11 cellular contexts compared by ENCODE assay signal in genomic region chr14:50039120-50039517, GRCh38.
DNase-seq lines count a peak whose midpoint lies in the region; ATAC-seq and TF ChIP-seq lines count a peak whose summit lies in the region.
"Had no signal": no experiment of that assay in that cellular context is flagged by ENCODE, and none has a peak within 500 bp of the region (broad histone marks: within the 10 kb centered on the region; RNA-seq: fewer than 3 reads in every experiment).

No MANE protein-coding gene starts in this region.

- peaks cover 11 to 40% (median 30%) of the 10 kb centered on the region in 5 donors for H3K4me1 ChIP-seq in subcutaneous abdominal adipose tissue (ENCODE audit: control insufficient read depth in 5 of 5, insufficient read depth in 5 of 5, low read length in 5 of 5)

- DNase-seq in activated CD8-positive, alpha-beta memory T cell treated with anti-CD3 and anti-CD28 coated beads, Interleukin-2, amount 10 ng/mL, durations not matched to agents 7 days and 5 days, result no peak
- DNase-seq in activated CD8-positive, alpha-beta memory T cell treated with anti-CD3 and anti-CD28 coated beads for 24 hours, result no peak
- DNase-seq in activated CD8-positive, alpha-beta T cell treated with anti-CD3 and anti-CD28 coated beads for 36 hours, result no peak
- no peak for DNase-seq in immature natural killer cell
- DNase-seq in activated gamma-delta T cell treated with Interleukin-2 at 50 U/mL for 16 hours, result no peak
- DNase-seq in activated effector memory CD4-positive, alpha-beta T cell treated with anti-CD3 and anti-CD28 coated beads, Interleukin-2, amount 50 U/mL, for 16 hours, result no peak
- DNase-seq: activated gamma-delta T cell, NCI-H2171 treated with DMSO at 0.1 percent for 48 hours, pancreas had no signal

- POLR2A ChIA-PET in activated CD8-positive, alpha-beta T cell treated with anti-CD3 and anti-CD28 coated beads for 36 hours (lab: Charles Lee), result interaction anchor here (0.8 to 7.4 kb wide), 34 partner anchors 8 to 187 kb away, joined by 3 to 111 read pairs (median 6); partner anchors contain the start of genes ARF6 and NEMF

- CTCF ChIA-PET in activated CD8-positive, alpha-beta memory T cell treated with anti-CD3 and anti-CD28 coated beads, Interleukin-2, amount 10 ng/mL, durations not matched to agents 7 days and 5 days (lab: Charles Lee), result interaction anchor here (1.1 to 5.9 kb wide), 12 partner anchors 10 to 188 kb away, joined by 3 to 50 read pairs (median 8); no protein-coding TSS in a partner anchor
- CTCF ChIA-PET in activated CD8-positive, alpha-beta T cell treated with anti-CD3 and anti-CD28 coated beads for 36 hours (lab: Charles Lee), result interaction anchor here (0.6 to 2.6 kb wide), 21 partner anchors 10 to 181 kb away, joined by 3 to 19 read pairs (median 5); no protein-coding TSS in a partner anchor

- H3K9ac ChIP-seq in subcutaneous abdominal adipose tissue (ENCODE audit: low read length in 5 of 5), result no peak overlapping the region

- peaks cover 50% of the 10 kb centered on the region for H3K36me3 Mint-ChIP-seq in activated CD8-positive, alpha-beta memory T cell treated with anti-CD3 and anti-CD28 coated beads, Interleukin-2, amount 10 ng/mL, durations not matched to agents 7 days and 5 days
- peaks cover 30% of the 10 kb centered on the region for H3K36me3 Mint-ChIP-seq in activated CD8-positive, alpha-beta T cell treated with anti-CD3 and anti-CD28 coated beads for 36 hours (ENCODE audit: low read depth)
- peaks cover 15 to 25% (median 22%) of the 10 kb centered on the region in 3 donors for H3K36me3 Mint-ChIP-seq in immature natural killer cell

- H3K27me3 ChIP-seq in subcutaneous abdominal adipose tissue (ENCODE audit: control insufficient read depth in 5 of 5, insufficient read depth in 4 of 5, low read length in 5 of 5), result no peaks in the 10 kb centered on the region
- H3K27me3 ChIP-seq: pancreas had no signal

- no peak for TF ChIP-seq CTCF in activated CD8-positive, alpha-beta T cell treated with anti-CD3 and anti-CD28 coated beads for 36 hours (IDR thresholded peaks at IDR 0.05)

- no peaks in the 10 kb centered on the region for H3K9me3 ChIP-seq in subcutaneous abdominal adipose tissue (ENCODE audit: control insufficient read depth in 5 of 5, low read length in 5 of 5)
- H3K9me3 ChIP-seq: pancreas had no signal

- H3K4me3 ChIP-seq in subcutaneous abdominal adipose tissue (ENCODE audit: low read depth in 1 of 5, low read length in 5 of 5), result no peak overlapping the region
- H3K4me3 ChIP-seq: pancreas had no signal

- H3K27me3 Mint-ChIP-seq in activated CD8-positive, alpha-beta memory T cell treated with anti-CD3 and anti-CD28 coated beads, Interleukin-2, amount 10 ng/mL, durations not matched to agents 7 days and 5 days, result no peaks in the 10 kb centered on the region
- no peaks in the 10 kb centered on the region for H3K27me3 Mint-ChIP-seq in activated CD8-positive, alpha-beta T cell treated with anti-CD3 and anti-CD28 coated beads for 36 hours
- peaks cover 0 to 4% (median 0%) of the 10 kb centered on the region in 3 donors for H3K27me3 Mint-ChIP-seq in immature natural killer cell (ENCODE audit: low read depth in 3 of 3)

- peaks cover 78% of the 10 kb centered on the region for H3K4me1 Mint-ChIP-seq in activated CD8-positive, alpha-beta memory T cell treated with anti-CD3 and anti-CD28 coated beads, Interleukin-2, amount 10 ng/mL, durations not matched to agents 7 days and 5 days
- H3K4me1 Mint-ChIP-seq in activated CD8-positive, alpha-beta T cell treated with anti-CD3 and anti-CD28 coated beads for 36 hours (ENCODE audit: low read depth), result peaks cover 63% of the 10 kb centered on the region
- peaks cover 63 to 70% of the 10 kb centered on the region in 2 donors for H3K4me1 Mint-ChIP-seq in immature natural killer cell

- peak overlapping the region; percentile 98 for H3K27ac Mint-ChIP-seq in activated CD8-positive, alpha-beta memory T cell treated with anti-CD3 and anti-CD28 coated beads, Interleukin-2, amount 10 ng/mL, durations not matched to agents 7 days and 5 days
- peak overlapping the region; percentile 97 for H3K27ac Mint-ChIP-seq in activated CD8-positive, alpha-beta T cell treated with anti-CD3 and anti-CD28 coated beads for 36 hours
- peak overlapping the region; percentile 86 to 99 (median 98) for H3K27ac Mint-ChIP-seq in immature natural killer cell

- peak overlapping the region; percentile 42 for H3K27ac ChIP-seq in subcutaneous abdominal adipose tissue (ENCODE audit: low read depth, low read length)

- no peak for ATAC-seq in activated CD8-positive, alpha-beta memory T cell treated with anti-CD3 and anti-CD28 coated beads, Interleukin-2, amount 10 ng/mL, durations not matched to agents 7 days and 5 days
- ATAC-seq in activated CD8-positive, alpha-beta T cell treated with anti-CD3 and anti-CD28 coated beads for 36 hours, result no peak
- no peak for ATAC-seq in HG03432 (IDR thresholded peaks at IDR 0.05; ENCODE audit: unreplicated experiment)

- H3K4me3 Mint-ChIP-seq in activated CD8-positive, alpha-beta memory T cell treated with anti-CD3 and anti-CD28 coated beads, Interleukin-2, amount 10 ng/mL, durations not matched to agents 7 days and 5 days, result peak overlapping the region; percentile 78
- peak overlapping the region; percentile 69 for H3K4me3 Mint-ChIP-seq in activated CD8-positive, alpha-beta T cell treated with anti-CD3 and anti-CD28 coated beads for 36 hours
- H3K4me3 Mint-ChIP-seq in immature natural killer cell, result peak overlapping the region in 4 of 5 donors; percentile 2 to 68 (median 51)

- intact Hi-C loops in activated CD8-positive, alpha-beta T cell treated with anti-CD3 and anti-CD28 coated beads for 36 hours (cut with micrococcal nuclease), result loop anchor here (2.0 kb wide), 4 partner anchors 24 to 140 kb away; no protein-coding TSS in a partner anchor

- no peaks in the 10 kb centered on the region for H3K36me3 ChIP-seq in subcutaneous abdominal adipose tissue (ENCODE audit: control insufficient read depth in 5 of 5, insufficient read depth in 5 of 5, low read length in 5 of 5)
- H3K36me3 ChIP-seq: pancreas had no signal

- H3K9me3 Mint-ChIP-seq in activated CD8-positive, alpha-beta memory T cell treated with anti-CD3 and anti-CD28 coated beads, Interleukin-2, amount 10 ng/mL, durations not matched to agents 7 days and 5 days (ENCODE audit: low read depth), result no peaks in the 10 kb centered on the region
- no peaks in the 10 kb centered on the region for H3K9me3 Mint-ChIP-seq in activated CD8-positive, alpha-beta T cell treated with anti-CD3 and anti-CD28 coated beads for 36 hours
- no peaks in the 10 kb centered on the region for H3K9me3 Mint-ChIP-seq in immature natural killer cell
